7 cellular contexts compared by ENCODE assay signal in genomic region chr1:24635195-24635843, GRCh38. TPM values are rescaled to one million over a fixed set of nuclear protein-coding genes. Genes with fewer than 3 reads are reported as not detected.
DNase-seq lines count a peak whose midpoint lies in the region; ATAC-seq lines count a peak whose summit lies in the region.

No MANE protein-coding gene starts in this region.

- ATAC-seq in effector memory CD8-positive, alpha-beta T cell (replicated peaks), result peak; percentile 76
- ATAC-seq in HG03039 (IDR thresholded peaks at IDR 0.05; ENCODE audit: unreplicated experiment), result no peak

- peaks cover 4 to 28% of the 10 kb centered on the region in 2 donors for H3K27me3 Mint-ChIP-seq in effector memory CD8-positive, alpha-beta T cell

- DNase-seq in GM04504 (ENCODE audit: low read depth) (peak; percentile 50), MV-4-11 (lab: John Stamatoyannopoulos, UW) (peak; percentile 65), RPMI8226 (peak; percentile 62), midbrain (lab: John Stamatoyannopoulos, UW) (peak; percentile 82), occipital lobe (lab: John Stamatoyannopoulos, UW) (no peak)
- DNase-seq in effector memory CD8-positive, alpha-beta T cell, result no peak

- peaks cover 5% of the 10 kb centered on the region for H3K36me3 Mint-ChIP-seq in effector memory CD8-positive, alpha-beta T cell (ENCODE audit: insufficient read depth)

- no peaks in the 10 kb centered on the region for H3K9me3 Mint-ChIP-seq in effector memory CD8-positive, alpha-beta T cell

- peaks cover 2 to 3% of the 10 kb centered on the region in 2 donors for H3K4me1 Mint-ChIP-seq in effector memory CD8-positive, alpha-beta T cell (ENCODE audit: low read depth in 2 of 2)

- H3K27ac Mint-ChIP-seq in effector memory CD8-positive, alpha-beta T cell, result no peak overlapping the region

- H3K4me3 Mint-ChIP-seq in effector memory CD8-positive, alpha-beta T cell, result no peak overlapping the region

RNA-seq across cellular contexts. Expression of gene SRRM1, which starts 7.8 kb away (rescaled TPM):
- 39.1 TPM for total RNA-seq in occipital lobe

Comparison
In these comparisons a context has a peak if more than half of its experiments do, and no peak if none do; other contexts are left out.
1. DNase-seq: peak in GM04504 (single experiment), MV-4-11 (single experiment), RPMI8226 (single experiment) and midbrain (single experiment); none in effector memory CD8-positive, alpha-beta T cell (0 of 3) and occipital lobe (single experiment).